In the genomic region with DNA sequence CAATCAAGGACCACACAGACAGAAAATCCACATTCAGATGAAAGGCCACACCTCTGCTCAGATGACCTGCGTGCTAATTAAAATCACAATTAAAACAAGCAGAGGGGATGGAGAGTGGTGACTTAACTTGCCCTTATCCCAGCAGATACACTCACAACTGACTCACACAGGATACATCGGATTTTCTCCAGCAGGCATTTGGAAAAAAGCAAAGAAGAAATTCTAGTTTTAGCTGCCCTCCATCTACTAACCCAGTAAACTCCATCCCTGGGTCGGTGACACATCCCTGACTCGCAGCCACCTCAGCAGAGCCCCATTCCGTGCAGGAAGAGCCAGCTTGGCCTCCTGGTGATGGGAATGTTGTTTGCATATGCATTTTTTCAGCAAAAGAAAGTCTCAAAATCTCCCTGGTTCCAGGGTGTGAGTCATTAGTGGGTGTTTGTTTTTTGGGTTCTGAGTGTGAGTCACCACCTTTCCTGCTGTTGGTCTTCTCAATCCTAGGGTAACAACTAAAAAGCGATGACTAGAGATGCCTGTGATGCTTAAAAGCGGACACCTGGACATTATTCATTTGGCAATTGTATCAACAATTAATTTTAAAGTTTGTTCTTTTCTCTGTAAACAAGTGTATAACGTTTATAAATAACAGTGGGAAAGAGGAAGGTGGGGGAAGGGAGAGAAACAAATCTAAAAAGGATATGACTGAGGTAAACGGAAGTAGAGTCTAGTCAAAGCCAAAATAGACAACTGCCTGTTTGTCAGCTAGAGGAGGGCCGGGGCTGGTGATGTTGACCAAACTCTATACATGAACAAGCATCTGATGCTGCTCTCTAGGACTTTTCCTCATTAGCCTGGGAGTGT, we compare ENCODE assay signal across 8 cellular contexts. TPM values are rescaled to one million over a fixed set of nuclear protein-coding genes. Genes with fewer than 3 reads are reported as not detected.
DNase-seq lines count a peak whose midpoint lies in the region; ATAC-seq and TF ChIP-seq lines count a peak whose summit lies in the region.

No MANE protein-coding gene starts in this region.

- in situ Hi-C loops in brain microvascular endothelial cell (cut with HindIII; ENCODE audit: low pct_ligation_motif_present, low sequenced_read_pairs) = no loop called here

- H3K27me3 Mint-ChIP-seq in immature natural killer cell (ENCODE audit: low read depth in 3 of 3) = peaks cover 2 to 3% (median 3%) of the 10 kb centered on the region in 3 donors

- no peaks in the 10 kb centered on the region for H3K27me3 ChIP-seq in brain microvascular endothelial cell (replicated peaks)

- peak overlapping the region; percentile 22 to 76 (median 72) for H3K4me3 Mint-ChIP-seq in immature natural killer cell

- peaks cover 15 to 25% of the 10 kb centered on the region in 2 donors for H3K4me1 Mint-ChIP-seq in immature natural killer cell

- no peaks in the 10 kb centered on the region for H3K36me3 Mint-ChIP-seq in immature natural killer cell

- peak; percentile 79 for TF ChIP-seq CTCF in brain microvascular endothelial cell (IDR thresholded peaks at IDR 0.05; ENCODE audit: low read depth, low read length, missing control alignments)

- H3K4me3 ChIP-seq in brain microvascular endothelial cell (ENCODE audit: low read depth, low read length) = no peak overlapping the region

- H3K36me3 ChIP-seq in brain microvascular endothelial cell (replicated peaks) = no peaks in the 10 kb centered on the region

- DNase-seq in NK-92 treated with Interleukin-12 subunit alpha and Interleukin-12 subunit beta, amount 100 ng/mL, for 24 hours (lab: John Stamatoyannopoulos, UW) = peak; percentile 2
- DNase-seq in NK-92 (lab: John Stamatoyannopoulos, UW; ENCODE audit: unreplicated experiment) (no peak), RPMI7951 (ENCODE audit: low read depth) (peak; percentile 99), brain microvascular endothelial cell (peak; percentile 97), immature natural killer cell (peak; percentile 24 to 51 (median 34)), SK-N-DZ (ENCODE audit: low spot score) (no peak)
- DNase-seq in stimulated activated CD4-positive, alpha-beta T cell treated with anti-CD3 and anti-CD28 coated beads, Interleukin-1b, Interleukin-23, amount 100 ng/mL, for 48 hours = peak; percentile 29

- no peaks in the 10 kb centered on the region for H3K9me3 Mint-ChIP-seq in immature natural killer cell

- peak overlapping the region; percentile 91 for H3K27ac ChIP-seq in brain microvascular endothelial cell

- ATAC-seq in HG02885 (IDR thresholded peaks at IDR 0.05; ENCODE audit: poor library complexity, unreplicated experiment) = peak; percentile 83

- H3K27ac Mint-ChIP-seq in immature natural killer cell = peak overlapping the region; percentile 86 to 96 (median 96)

RNA-seq across cellular contexts. Expression of a gene that starts 49.8 kb away (rescaled TPM):
- total RNA-seq in RPMI7951 (2014; rRNA removed; shearing (Covaris generic)) = 29.6 and 32.1 TPM in 2 replicates
- polyA plus RNA-seq in immature natural killer cell = 10 to 100 TPM in 1 of 3 donors, 1 to 10 TPM in 2; 1.6 to 13.5 (median 8.4) TPM
- 44.7 and 50.1 TPM in 2 replicates for polyA plus RNA-seq in SK-N-DZ (2014; cell fraction: cytosol; rRNA removed)
- 67.4 and 70.9 TPM in 2 replicates for polyA plus RNA-seq in SK-N-DZ (2014; cell fraction: nucleus; rRNA removed)

Comparison
In these comparisons a context has a peak if more than half of its experiments do, and no peak if none do; other contexts are left out.
1. DNase-seq: peak in NK-92 treated with Interleukin-12 subunit alpha and Interleukin-12 subunit beta, amount 100 ng/mL, for 24 hours (single experiment), RPMI7951 (single experiment), brain microvascular endothelial cell (single experiment), immature natural killer cell (3 of 3) and stimulated activated CD4-positive, alpha-beta T cell treated with anti-CD3 and anti-CD28 coated beads, Interleukin-1b, Interleukin-23, amount 100 ng/mL, for 48 hours (single experiment); none in NK-92 (single experiment) and SK-N-DZ (single experiment).